In genomic region chr12:53050426-53051057, GRCh38 we compare ENCODE assay signal across 2 cellular contexts.
TF ChIP-seq lines count a peak whose summit lies in the region.

No MANE protein-coding gene starts in this region.

TF ChIP-seq in IMR-90, 13 proteins besides CTCF, POLR2A, EP300 and RAD21:
- TF ChIP-seq MAFK (IDR thresholded peaks at IDR 0.05; ENCODE audit: low read depth, low read length), result no peak
- no peak for TF ChIP-seq FOS (IDR thresholded peaks at IDR 0.05; ENCODE audit: low read depth, low read length)
- TF ChIP-seq BHLHE40 (IDR thresholded peaks at IDR 0.05; ENCODE audit: low read depth, low read length), result no peak
- no peak for TF ChIP-seq NFE2L2 (IDR thresholded peaks at IDR 0.05; ENCODE audit: low read depth, low read length)
- no peak for TF ChIP-seq RFX5 (IDR thresholded peaks at IDR 0.05; ENCODE audit: low read depth, low read length)
- no peak for TF ChIP-seq USF2 (IDR thresholded peaks at IDR 0.05; ENCODE audit: low read depth, low read length)
- no peak for TF ChIP-seq RCOR1 (IDR thresholded peaks at IDR 0.05; ENCODE audit: insufficient replicate concordance, low read length)
- TF ChIP-seq CHD1 (IDR thresholded peaks at IDR 0.05; ENCODE audit: low read depth, low read length), result no peak
- no peak for TF ChIP-seq SMC3 (IDR thresholded peaks at IDR 0.05; ENCODE audit: low read depth, low read length)
- no peak for TF ChIP-seq CEBPB (IDR thresholded peaks at IDR 0.05; ENCODE audit: low read depth, low read length)
- TF ChIP-seq MAZ (IDR thresholded peaks at IDR 0.05; ENCODE audit: borderline replicate concordance, low read depth, low read length), result no peak
- no peak for TF ChIP-seq MXI1 (IDR thresholded peaks at IDR 0.05; ENCODE audit: borderline replicate concordance, low read depth, low read length)
- no peak for TF ChIP-seq ELK1 (IDR thresholded peaks at IDR 0.05; ENCODE audit: borderline replicate concordance, low read depth, low read length)

TF ChIP-seq in liver, 16 proteins besides CTCF, POLR2A, EP300 and RAD21:
- TF ChIP-seq NR2F2 (IDR thresholded peaks at IDR 0.05) (no peak), JUND (IDR thresholded peaks at IDR 0.05) (no peak), ZBTB33 (IDR thresholded peaks at IDR 0.05) (no peak), YY1 (IDR thresholded peaks at IDR 0.05) (no peak), REST (IDR thresholded peaks at IDR 0.05) (no peak), EGR1 (IDR thresholded peaks at IDR 0.05; ENCODE audit: low read depth in 2 of 2) (no peak), FOXA1 (IDR thresholded peaks at IDR 0.05) (no peak), HNF4G (IDR thresholded peaks at IDR 0.05) (no peak), TAF1 (conservative IDR thresholded peaks at IDR 0.05) (no peak), SP1 (IDR thresholded peaks at IDR 0.05) (no peak), ATF3 (IDR thresholded peaks at IDR 0.05) (no peak), FOXA2 (IDR thresholded peaks at IDR 0.05) (no peak), MAX (IDR thresholded peaks at IDR 0.05) (no peak), RXRA (IDR thresholded peaks at IDR 0.05) (no peak), GABPA (IDR thresholded peaks at IDR 0.05 in 1 of 2, conservative IDR thresholded peaks at IDR 0.05 in 1 of 2) (no peak), HNF4A (conservative IDR thresholded peaks at IDR 0.05) (no peak)
